Comparison of ENCODE assay signal across 16 cellular contexts in the genomic region with DNA sequence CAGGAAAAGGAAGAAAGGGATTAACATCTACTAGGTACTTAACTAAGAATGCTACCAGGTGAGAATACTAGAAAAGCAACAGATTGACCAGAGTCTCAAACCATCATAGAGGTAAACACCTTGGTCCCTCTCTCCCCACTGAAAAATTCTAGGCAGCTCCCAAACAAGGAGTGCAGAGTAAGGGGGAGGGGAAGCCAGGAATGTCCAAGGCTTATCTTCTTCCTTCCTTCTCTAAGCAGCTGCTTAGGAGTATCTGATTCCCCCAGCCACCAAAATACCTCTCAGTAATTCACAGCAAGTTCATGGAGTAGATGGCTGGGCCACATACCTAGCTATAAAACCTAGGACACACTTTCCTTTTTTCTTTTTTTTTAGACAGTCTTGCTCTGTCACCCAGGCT.
DNase-seq lines count a peak whose midpoint lies in the region; ATAC-seq and TF ChIP-seq lines count a peak whose summit lies in the region.
"Had no signal": no experiment of that assay in that cellular context is flagged by ENCODE, and none has a peak within 500 bp of the region (broad histone marks: within the 10 kb centered on the region; RNA-seq: fewer than 3 reads in every experiment).

No MANE protein-coding gene starts in this region.

- H3K23ac ChIP-seq in H9 (ENCODE audit: insufficient read length, low read depth, low read length) (no peak overlapping the region), trophoblast cell (ENCODE audit: low read length) (no peak overlapping the region)

- no peaks in the 10 kb centered on the region for H3K36me3 ChIP-seq in iPS-20b (ENCODE audit: insufficient read depth, low read depth, low read length)
- H3K36me3 ChIP-seq in trophoblast cell (ENCODE audit: control insufficient read depth in 1 of 2, insufficient read depth in 2 of 2, low read length in 2 of 2) = no peaks in the 10 kb centered on the region
- H3K36me3 ChIP-seq: heart left ventricle had no signal

- H2BK20ac ChIP-seq in H9 (ENCODE audit: low read depth, low read length, poor library complexity, severe bottlenecking) = no peak overlapping the region

- no peaks in the 10 kb centered on the region for H4K20me1 ChIP-seq in H9 (ENCODE audit: control insufficient read depth, insufficient read depth, insufficient read length)

- H2AFZ ChIP-seq in H9 (ENCODE audit: low read length) = no peak overlapping the region
- H2AFZ ChIP-seq in trophoblast cell (ENCODE audit: insufficient read depth, low read length, poor library complexity) = no peak overlapping the region

- H3T11ph ChIP-seq in H9 (ENCODE audit: low read length) = no peak overlapping the region

- H3K9ac ChIP-seq in H9 (ENCODE audit: extremely low read depth, insufficient read length, low read length) (no peak overlapping the region), iPS-20b (ENCODE audit: low read depth, low read length) (peak overlapping the region; percentile 0; the same call in 1 of the 2 replicates), trophoblast cell (ENCODE audit: low read length) (no peak overlapping the region)

- peaks cover 3% of the 10 kb centered on the region for H3K23me2 ChIP-seq in H9 (ENCODE audit: insufficient read length, low read depth, low read length, poor library complexity, severe bottlenecking)

- peak overlapping the region in 1 of 2 experiments; percentile 27; a peak in 1 of 5 replicates for H3K4me3 Mint-ChIP-seq in H9
- H3K4me3 Mint-ChIP-seq: activated CD4-positive, alpha-beta T cell treated with anti-CD3 and anti-CD28 coated beads, Interleukin-2, amount 10 ng/mL, durations not matched to agents 7 days and 5 days; T-helper 1 cell treated with Interleukin-12 subunit alpha and Interleukin-12 subunit beta and Interleukin-4 antibody, amounts not matched to agents 30 μg/mL and 1 μg/mL, for 36 hours; type B pancreatic cell had no signal

- no peaks in the 10 kb centered on the region for H3K79me1 ChIP-seq in H9 (ENCODE audit: insufficient read depth, low read depth, low read length, poor library complexity, severe bottlenecking)
- peaks cover 22% of the 10 kb centered on the region for H3K79me1 ChIP-seq in trophoblast cell (ENCODE audit: low read length)

- no peak overlapping the region for H2BK15ac ChIP-seq in H9 (ENCODE audit: low read depth, low read length)

- H4K8ac ChIP-seq in H9 (replicated peaks; ENCODE audit: insufficient read length, low read depth, low read length) (no peak overlapping the region), trophoblast cell (ENCODE audit: low read depth, low read length) (no peak overlapping the region)

- peak overlapping the region; percentile 27; the same call in 1 of the 2 replicates for H3K4me3 ChIP-seq in iPS-20b (ENCODE audit: low read length)
- H3K4me3 ChIP-seq in trophoblast cell (ENCODE audit: low read depth, low read length) = no peak overlapping the region
- H3K4me3 ChIP-seq: heart left ventricle had no signal

- H3K4me1 Mint-ChIP-seq in H9 = peaks cover 40 to 49% of the 10 kb centered on the region in 2 experiments
- H3K4me1 Mint-ChIP-seq: activated CD4-positive, alpha-beta T cell treated with anti-CD3 and anti-CD28 coated beads, Interleukin-2, amount 10 ng/mL, durations not matched to agents 7 days and 5 days had no signal

- no peak overlapping the region for H3K4ac ChIP-seq in H9 (ENCODE audit: low read depth, low read length)
- no peak overlapping the region for H3K4ac ChIP-seq in trophoblast cell (ENCODE audit: low read depth, low read length)

- H3K79me2 ChIP-seq in H9 (ENCODE audit: insufficient read depth, low read length) (no peaks in the 10 kb centered on the region), trophoblast cell (ENCODE audit: control insufficient read depth, insufficient read depth, low read length, poor library complexity) (no peaks in the 10 kb centered on the region)

- peaks cover 0 to 6% (median 0%) of the 10 kb centered on the region in 3 experiments; a peak in 2 of 7 replicates for H3K36me3 Mint-ChIP-seq in H9 (ENCODE audit: insufficient read depth in 1 of 3, low read depth in 3 of 3)
- H3K36me3 Mint-ChIP-seq: type B pancreatic cell had no signal

- no peak overlapping the region for H4K12ac ChIP-seq in trophoblast cell (ENCODE audit: low read depth, low read length)

- H2BK5ac ChIP-seq in H9 (ENCODE audit: insufficient read length, low read length) (no peak overlapping the region), trophoblast cell (ENCODE audit: low read depth, low read length, poor library complexity) (peak overlapping the region; percentile 52)

- TF ChIP-seq CTCF in H9 (conservative IDR thresholded peaks at IDR 0.05) (no peak), VCaP (conservative IDR thresholded peaks at IDR 0.05) (no peak)

- H3K4me2 ChIP-seq in H9 (ENCODE audit: insufficient read depth, insufficient read length, low read length) (peak overlapping the region; percentile 24), trophoblast cell (ENCODE audit: low read length) (peak overlapping the region; percentile 41)

- H3K56ac ChIP-seq in H9 (ENCODE audit: insufficient read length, low read depth, low read length) = no peak overlapping the region

- in situ Hi-C loops in KBM-7 (cut with MboI; ENCODE audit: low pct_unique_long_range_greater_than_20kb, low sequenced_read_pairs) = no loop called here

- H2BK12ac ChIP-seq in H9 (ENCODE audit: insufficient read length, low read depth, low read length) (no peak overlapping the region), trophoblast cell (ENCODE audit: low read length) (peak overlapping the region; percentile 61)

- no peak overlapping the region for H2BK120ac ChIP-seq in H9 (ENCODE audit: low read depth, low read length, poor library complexity, severe bottlenecking)
- peak overlapping the region; percentile 7 for H2BK120ac ChIP-seq in trophoblast cell (ENCODE audit: insufficient read depth, low read length, poor library complexity)

- no peak overlapping the region for H4K5ac ChIP-seq in H9 (ENCODE audit: insufficient read length, low read depth, low read length)

- no peak overlapping the region for H4K91ac ChIP-seq in H9 (ENCODE audit: insufficient read length, low read depth, low read length)
- H4K91ac ChIP-seq in trophoblast cell (ENCODE audit: low read depth, low read length) = peak overlapping the region; percentile 26

- H3K18ac ChIP-seq in H9 (ENCODE audit: insufficient read length, low read depth, low read length) (no peak overlapping the region), trophoblast cell (ENCODE audit: low read length) (no peak overlapping the region)

- DNase-seq in H9 (no peak), trophoblast cell (peak; percentile 96 to 97), SHP77 (lab: John Stamatoyannopoulos, UW) (no peak), KBM-7 (no peak)
- DNase-seq: activated CD4-positive, alpha-beta T cell treated with anti-CD3 and anti-CD28 coated beads, Interleukin-2, amount 10 ng/mL, durations not matched to agents 7 days and 5 days; activated T-cell treated with anti-CD3 and anti-CD28 coated beads, Interleukin-2, amount 50 U/mL, for 48 hours; cerebellar nuclear complex; erythroblast; heart left ventricle had no signal

- H3K14ac ChIP-seq in H9 (ENCODE audit: insufficient read depth, low read length) (no peak overlapping the region; the same call in 1 of the 2 replicates), trophoblast cell (ENCODE audit: low read length) (no peak overlapping the region)

- peak overlapping the region in 2 of 3 experiments; percentile 8 to 83; a peak in 1 of 7 replicates for H3K27ac Mint-ChIP-seq in H9
- H3K27ac Mint-ChIP-seq: activated CD4-positive, alpha-beta T cell treated with anti-CD3 and anti-CD28 coated beads, Interleukin-2, amount 10 ng/mL, durations not matched to agents 7 days and 5 days; T-helper 1 cell treated with Interleukin-12 subunit alpha and Interleukin-12 subunit beta and Interleukin-4 antibody, amounts not matched to agents 30 μg/mL and 1 μg/mL, for 36 hours; type B pancreatic cell had no signal

- H3K9me3 ChIP-seq in H9 (ENCODE audit: control insufficient read depth, low read depth, low read length) (no peaks in the 10 kb centered on the region), iPS-20b (ENCODE audit: insufficient read depth, low read depth, low read length) (no peaks in the 10 kb centered on the region), trophoblast cell (ENCODE audit: insufficient read depth, low read depth, low read length) (no peaks in the 10 kb centered on the region)

- H3K27ac ChIP-seq in H9 (ENCODE audit: insufficient read length, low read depth, low read length) (peak overlapping the region; percentile 26), VCaP (peak overlapping the region; percentile 76), iPS-20b (ENCODE audit: low read length) (peak overlapping the region; percentile 34), trophoblast cell (ENCODE audit: low read depth, low read length) (peak overlapping the region; percentile 83)
- H3K27ac ChIP-seq: heart left ventricle had no signal

- H3K27me3 ChIP-seq in H9 (ENCODE audit: insufficient read depth, low read length) = no peaks in the 10 kb centered on the region
- H3K27me3 ChIP-seq in iPS-20b (ENCODE audit: insufficient read depth, low read length) = no peaks in the 10 kb centered on the region
- H3K27me3 ChIP-seq in trophoblast cell (ENCODE audit: insufficient read depth, low read length) = no peaks in the 10 kb centered on the region
- H3K27me3 ChIP-seq: heart left ventricle had no signal

- H2AK5ac ChIP-seq in H9 (ENCODE audit: insufficient read length, low read length) (no peak overlapping the region), trophoblast cell (ENCODE audit: low read length) (no peak overlapping the region)

- H3K4me1 ChIP-seq in H9 (ENCODE audit: insufficient read depth, low read length) = peaks cover 8% of the 10 kb centered on the region; the same call in 1 of the 2 replicates
- H3K4me1 ChIP-seq in iPS-20b (ENCODE audit: insufficient read depth, low read length) = peaks cover 32% of the 10 kb centered on the region
- H3K4me1 ChIP-seq in trophoblast cell (ENCODE audit: control insufficient read depth in 1 of 2, insufficient read depth in 2 of 2, low read length in 2 of 2) = peaks cover 18 to 26% of the 10 kb centered on the region in 2 experiments

- H3K27me3 Mint-ChIP-seq in H9 (ENCODE audit: low read depth) = no peaks in the 10 kb centered on the region

- ATAC-seq in GM18861 (IDR thresholded peaks at IDR 0.05; ENCODE audit: unreplicated experiment) (no peak), GM19455 (IDR thresholded peaks at IDR 0.05; ENCODE audit: unreplicated experiment) (no peak)
- ATAC-seq: Panc1 had no signal

- H3K9me3 Mint-ChIP-seq in H9 = no peaks in the 10 kb centered on the region; a peak in 1 of 5 replicates
- H3K9me3 Mint-ChIP-seq: activated CD4-positive, alpha-beta T cell treated with anti-CD3 and anti-CD28 coated beads, Interleukin-2, amount 10 ng/mL, durations not matched to agents 7 days and 5 days; T-helper 1 cell treated with Interleukin-12 subunit alpha and Interleukin-12 subunit beta and Interleukin-4 antibody, amounts not matched to agents 30 μg/mL and 1 μg/mL, for 36 hours had no signal

Comparison
In these comparisons a context has a peak if more than half of its experiments do, and no peak if none do; other contexts are left out.
1. DNase-seq: peak in trophoblast cell (2 of 2); none in H9 (single experiment), SHP77 (0 of 2) and KBM-7 (single experiment).
2. H3K27ac ChIP-seq: peak in every context shown above with its lines; median percentile 83 in trophoblast cell; 76 in VCaP; 34 in iPS-20b; 26 in H9.